ENCODE assay signal across 10 cellular contexts in genomic region chr1:7755448-7755847, GRCh38. TPM values are rescaled to one million over a fixed set of nuclear protein-coding genes. Genes with fewer than 3 reads are reported as not detected.
DNase-seq lines count a peak whose midpoint lies in the region; ATAC-seq, FAIRE-seq and TF ChIP-seq lines count a peak whose summit lies in the region.
"Had no signal": no experiment of that assay in that cellular context is flagged by ENCODE, and none has a peak within 500 bp of the region (broad histone marks: within the 10 kb centered on the region; RNA-seq: fewer than 3 reads in every experiment).

No MANE protein-coding gene starts in this region.

- no peak overlapping the region for H3K27ac ChIP-seq in keratinocyte (ENCODE audit: control insufficient read depth, insufficient read depth, low read length)

- H3K36me3 ChIP-seq in keratinocyte (ENCODE audit: control insufficient read depth in 2 of 2, extremely low read depth in 1 of 2, insufficient read depth in 2 of 2, low read length in 2 of 2), result no peaks in the 10 kb centered on the region
- H3K36me3 ChIP-seq: HAP-1 had no signal

- H3K27me3 Mint-ChIP-seq in activated CD8-positive, alpha-beta T cell treated with anti-CD3 and anti-CD28 coated beads, Interleukin-2, amount 10 ng/mL, durations not matched to agents 7 days and 5 days (ENCODE audit: low read depth), result peaks cover 4% of the 10 kb centered on the region
- H3K27me3 Mint-ChIP-seq in CD14-positive monocyte (ENCODE audit: low read depth in 3 of 3), result no peaks in the 10 kb centered on the region
- no peaks in the 10 kb centered on the region for H3K27me3 Mint-ChIP-seq in Calu3 (ENCODE audit: unreplicated experiment)

- H3K4me2 ChIP-seq in keratinocyte (ENCODE audit: control insufficient read depth, extremely low read depth, insufficient read depth, low read depth, low read length), result no peak overlapping the region

- H4K20me1 ChIP-seq in keratinocyte (ENCODE audit: control insufficient read depth, extremely low read depth, insufficient read depth, low read length), result no peaks in the 10 kb centered on the region

- H3K4me1 ChIP-seq in keratinocyte (ENCODE audit: control insufficient read depth, extremely low read depth, insufficient read depth, low read length), result peaks cover 4% of the 10 kb centered on the region

- ATAC-seq in activated CD8-positive, alpha-beta T cell treated with anti-CD3 and anti-CD28 coated beads, Interleukin-2, amount 10 ng/mL, durations not matched to agents 7 days and 5 days, result peak; percentile 60
- no peak for ATAC-seq in GM19463 (IDR thresholded peaks at IDR 0.05; ENCODE audit: unreplicated experiment)

- H3K9me3 Mint-ChIP-seq in activated CD8-positive, alpha-beta T cell treated with anti-CD3 and anti-CD28 coated beads, Interleukin-2, amount 10 ng/mL, durations not matched to agents 7 days and 5 days (ENCODE audit: insufficient read depth), result no peaks in the 10 kb centered on the region
- H3K9me3 Mint-ChIP-seq in CD14-positive monocyte (no peaks in the 10 kb centered on the region), Calu3 (ENCODE audit: low read depth, unreplicated experiment) (no peaks in the 10 kb centered on the region)

- POLR2A ChIA-PET in activated CD8-positive, alpha-beta T cell treated with anti-CD3 and anti-CD28 coated beads, Interleukin-2, amount 10 ng/mL, durations not matched to agents 7 days and 5 days (lab: Charles Lee), result no interaction called here

- dilution Hi-C loops in keratinocyte (cut with MboI; ENCODE audit: extremely low pct_ligation_motif_present, low sequenced_read_pairs), result no loop called here

- intact Hi-C loops in CD14-positive monocyte (cut with micrococcal nuclease), result no loop called here
- intact Hi-C loops in Calu3 (cut with micrococcal nuclease; ENCODE audit: unreplicated experiment), result no loop called here

- H3K9me3 ChIP-seq in keratinocyte (ENCODE audit: control insufficient read depth, low read depth, low read length), result no peaks in the 10 kb centered on the region
- H3K9me3 ChIP-seq: HAP-1 had no signal

- no peak overlapping the region for H3K9ac ChIP-seq in keratinocyte (ENCODE audit: control insufficient read depth, extremely low read depth, insufficient read depth, low read length)

- H3K79me2 ChIP-seq in keratinocyte (ENCODE audit: control insufficient read depth, insufficient read depth, low read length), result no peaks in the 10 kb centered on the region

- peak in 2 of 3 experiments; percentile 2 to 25 for TF ChIP-seq CTCF in keratinocyte (optimal IDR thresholded peaks at IDR 0.05 in 1 of 3, IDR thresholded peaks at IDR 0.05 in 1 of 3, conservative IDR thresholded peaks at IDR 0.05 in 1 of 3; ENCODE audit: extremely low read depth in 1 of 3, insufficient read depth in 2 of 3, low read length in 3 of 3)
- no peak for TF ChIP-seq CTCF in CD14-positive monocyte (IDR thresholded peaks at IDR 0.05)
- no peak for TF ChIP-seq CTCF in Calu3 (IDR thresholded peaks at IDR 0.05; ENCODE audit: unreplicated experiment)

- H3K36me3 Mint-ChIP-seq in activated CD8-positive, alpha-beta T cell treated with anti-CD3 and anti-CD28 coated beads, Interleukin-2, amount 10 ng/mL, durations not matched to agents 7 days and 5 days (ENCODE audit: low read depth), result no peaks in the 10 kb centered on the region
- H3K36me3 Mint-ChIP-seq in CD14-positive monocyte, result no peaks in the 10 kb centered on the region
- no peaks in the 10 kb centered on the region for H3K36me3 Mint-ChIP-seq in Calu3 (ENCODE audit: insufficient read depth, unreplicated experiment)

- peak; percentile 48 for FAIRE-seq in G401.6 (lab: Jason Lieb, UNC)
- FAIRE-seq in keratinocyte (lab: Jason Lieb, UNC), result no peak

- DNase-seq in KBM-7 (peak; percentile 28), keratinocyte (ENCODE audit: low read depth, low spot score) (no peak), CD14-positive monocyte (ENCODE audit: low spot score) (no peak), Calu3 (no peak), NCI-H2029 (lab: John Stamatoyannopoulos, UW) (no peak)
- DNase-seq in activated CD8-positive, alpha-beta T cell treated with anti-CD3 and anti-CD28 coated beads, Interleukin-2, amount 10 ng/mL, durations not matched to agents 7 days and 5 days, result peak; percentile 26
- DNase-seq: activated CD8-positive, alpha-beta memory T cell treated with anti-CD3 and anti-CD28 coated beads for 24 hours had no signal

- no peak overlapping the region for H3K4me3 Mint-ChIP-seq in activated CD8-positive, alpha-beta T cell treated with anti-CD3 and anti-CD28 coated beads, Interleukin-2, amount 10 ng/mL, durations not matched to agents 7 days and 5 days
- H3K4me3 Mint-ChIP-seq in CD14-positive monocyte, result no peak overlapping the region
- no peak overlapping the region for H3K4me3 Mint-ChIP-seq in Calu3 (ENCODE audit: low read depth, unreplicated experiment)

- in situ Hi-C loops in KBM-7 (cut with MboI; ENCODE audit: low pct_unique_long_range_greater_than_20kb, low sequenced_read_pairs), result loop anchor here (10.0 kb wide), 1 partner anchor 81 kb away; no protein-coding TSS in a partner anchor

- H3K4me1 Mint-ChIP-seq in activated CD8-positive, alpha-beta T cell treated with anti-CD3 and anti-CD28 coated beads, Interleukin-2, amount 10 ng/mL, durations not matched to agents 7 days and 5 days (ENCODE audit: low read depth), result peaks cover 30% of the 10 kb centered on the region
- peaks cover 19% of the 10 kb centered on the region for H3K4me1 Mint-ChIP-seq in CD14-positive monocyte
- H3K4me1 Mint-ChIP-seq in Calu3 (ENCODE audit: low read depth, unreplicated experiment), result no peaks in the 10 kb centered on the region

- no peak overlapping the region for H3K27ac Mint-ChIP-seq in activated CD8-positive, alpha-beta T cell treated with anti-CD3 and anti-CD28 coated beads, Interleukin-2, amount 10 ng/mL, durations not matched to agents 7 days and 5 days
- H3K27ac Mint-ChIP-seq in CD14-positive monocyte (peak overlapping the region in 1 of 7 donors; percentile 15), Calu3 (ENCODE audit: unreplicated experiment) (no peak overlapping the region)

- BruUV-seq in Calu3 (replicated peaks; lab: Mats Ljungman, UMichigan), result no TSS peak

- no peak overlapping the region for H2AFZ ChIP-seq in keratinocyte (ENCODE audit: control insufficient read depth, low read length)

- H3K9me1 ChIP-seq in keratinocyte (ENCODE audit: control insufficient read depth, extremely low read depth, insufficient read depth, low read length), result no peaks in the 10 kb centered on the region

- H3K27me3 ChIP-seq in keratinocyte (ENCODE audit: control insufficient read depth, extremely low read depth, insufficient read depth, low read length), result no peaks in the 10 kb centered on the region

- no peak overlapping the region for H3K4me3 ChIP-seq in keratinocyte (ENCODE audit: control insufficient read depth in 2 of 3, extremely low read depth in 1 of 3, insufficient read depth in 2 of 3, low read depth in 1 of 3, low read length in 3 of 3)
- H3K4me3 ChIP-seq: HAP-1 had no signal

- CTCF ChIA-PET in activated CD8-positive, alpha-beta T cell treated with anti-CD3 and anti-CD28 coated beads, Interleukin-2, amount 10 ng/mL, durations not matched to agents 7 days and 5 days (lab: Charles Lee), result interaction anchor here (0.9 to 10.7 kb wide), 5 partner anchors 10 to 160 kb away, joined by 3 to 515 read pairs (median 5); no protein-coding TSS in a partner anchor
- CTCF ChIA-PET in Calu3 (lab: Charles Lee), result interaction anchor here (0.6 to 1.0 kb wide), 3 partner anchors 50 to 954 kb away, joined by 3 to 7 read pairs (median 5); no protein-coding TSS in a partner anchor

RNA-seq across cellular contexts. Expression of gene VAMP3, which starts 15.6 kb away (rescaled TPM):
- 10 to 100 TPM; 32.0 to 33.7 TPM for total RNA-seq in activated CD8-positive, alpha-beta T cell treated with anti-CD3 and anti-CD28 coated beads, Interleukin-2, amount 10 ng/mL, durations not matched to agents 7 days and 5 days
- polyA plus RNA-seq in keratinocyte (169 to 219 TPM (median 200 TPM) in 3 replicates), CD14-positive monocyte (100 to 1,000 TPM; 138 to 149 TPM)
- polyA plus RNA-seq in keratinocyte (2011; ENCODE audit: low read depth), result 138 TPM
- polyA plus RNA-seq in keratinocyte (2011; cell fraction: cytosol; rRNA removed), result 213 and 354 TPM in 2 replicates
- polyA plus RNA-seq in keratinocyte (2011; cell fraction: nucleus; rRNA removed), result 100 and 107 TPM in 2 replicates
- 103 and 124 TPM in 2 replicates for polyA plus RNA-seq in keratinocyte (2012; ENCODE audit: low replicate concordance)
- polyA minus RNA-seq in keratinocyte, result 52.5 to 123 TPM (median 122 TPM) in 3 replicates
- 114 TPM for polyA minus RNA-seq in keratinocyte (2011; cell fraction: cytosol; rRNA and poly(A)+ RNA removed)
- 35.0 and 70.7 TPM in 2 replicates for polyA minus RNA-seq in keratinocyte (2011; cell fraction: nucleus; rRNA and poly(A)+ RNA removed)
- total RNA-seq in Calu3 (2022), result 57.8 and 65.9 TPM in 2 replicates

RNA-seq across cellular contexts. Expression of gene PER3, which starts 28.6 kb away (rescaled TPM):
- total RNA-seq in activated CD8-positive, alpha-beta T cell treated with anti-CD3 and anti-CD28 coated beads, Interleukin-2, amount 10 ng/mL, durations not matched to agents 7 days and 5 days, result 1 to 10 TPM in 1 of 2 experiments, under 1 TPM in 1; 0.97 to 1.2 TPM
- polyA plus RNA-seq in keratinocyte (3.9 to 7.2 TPM (median 7.0 TPM) in 3 replicates), CD14-positive monocyte (1 to 10 TPM in 1 of 2 donors, under 1 TPM in 1; 0.46 to 2.0 TPM)
- polyA plus RNA-seq in keratinocyte (2011; ENCODE audit: low read depth), result 2.5 TPM
- polyA plus RNA-seq in keratinocyte (2011; cell fraction: cytosol; rRNA removed), result 3.5 and 3.6 TPM in 2 replicates
- 6.5 and 9.1 TPM in 2 replicates for polyA plus RNA-seq in keratinocyte (2011; cell fraction: nucleus; rRNA removed)
- polyA plus RNA-seq in keratinocyte (2012; ENCODE audit: low replicate concordance), result 2.7 and 4.3 TPM in 2 replicates
- polyA minus RNA-seq in keratinocyte, result 7.0 to 10.0 TPM (median 9.5 TPM) in 3 replicates
- 3.3 TPM for polyA minus RNA-seq in keratinocyte (2011; cell fraction: cytosol; rRNA and poly(A)+ RNA removed)
- 5.7 and 11.4 TPM in 2 replicates for polyA minus RNA-seq in keratinocyte (2011; cell fraction: nucleus; rRNA and poly(A)+ RNA removed)
- 3.7 and 3.8 TPM in 2 replicates for total RNA-seq in Calu3 (2022)

Comparison
In these comparisons a context has a peak if more than half of its experiments do, and no peak if none do; other contexts are left out.
1. DNase-seq: peak in KBM-7 (single experiment) and activated CD8-positive, alpha-beta T cell treated with anti-CD3 and anti-CD28 coated beads, Interleukin-2, amount 10 ng/mL, durations not matched to agents 7 days and 5 days (single experiment); none in keratinocyte (single experiment), CD14-positive monocyte (single experiment), Calu3 (single experiment) and NCI-H2029 (single experiment).
2. CTCF ChIP-seq: peak in keratinocyte (2 of 3); none in CD14-positive monocyte (single experiment) and Calu3 (single experiment).